Comparison of ENCODE assay signal across 17 cellular contexts in the genomic region with DNA sequence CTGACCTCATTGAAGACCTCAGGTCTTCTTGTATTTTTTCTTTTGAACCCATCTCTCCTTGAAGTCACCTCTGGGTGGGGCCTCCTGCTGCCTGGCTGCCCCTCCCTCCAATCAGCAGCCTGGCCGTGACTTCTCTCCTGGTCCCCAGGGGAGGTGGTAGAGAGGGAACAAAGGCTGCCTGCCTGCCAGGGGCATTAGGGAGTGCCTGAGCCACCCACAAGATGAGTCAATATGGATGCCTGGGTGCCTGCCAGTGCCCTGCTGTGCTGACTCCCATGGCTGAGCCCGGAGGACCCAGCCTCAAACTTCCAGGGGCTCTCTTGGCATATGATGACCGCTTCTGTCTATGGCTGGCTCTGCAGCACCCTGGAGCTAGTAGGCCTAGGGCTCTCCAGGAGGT. TPM values are rescaled to one million over a fixed set of nuclear protein-coding genes. Genes with fewer than 3 reads are reported as not detected.
DNase-seq lines count a peak whose midpoint lies in the region; ATAC-seq and TF ChIP-seq lines count a peak whose summit lies in the region.
"Had no signal": no experiment of that assay in that cellular context is flagged by ENCODE, and none has a peak within 500 bp of the region (broad histone marks: within the 10 kb centered on the region; RNA-seq: fewer than 3 reads in every experiment).

No MANE protein-coding gene starts in this region.

- H3K27ac ChIP-seq in PC-9 (no peak overlapping the region), epithelial cell of prostate (no peak overlapping the region), testis (no peak overlapping the region)
- H3K27ac ChIP-seq: coronary artery, lower lobe of right lung had no signal

- no peak overlapping the region for H2AFZ ChIP-seq in PC-9

- DNase-seq in NCI-H1436 (lab: John Stamatoyannopoulos, UW), result peak; percentile 60
- no peak for DNase-seq in NCI-H1436 treated with DMSO at 0.1 percent for 48 hours (lab: John Stamatoyannopoulos, UW)
- peak; percentile 57 to 79 for DNase-seq in PC-9
- DNase-seq in epithelial cell of prostate (ENCODE audit: low read depth, low spot score), result peak; percentile 39
- DNase-seq in stromal cell of bone marrow (ENCODE audit: low read depth), result peak; percentile 6
- DNase-seq in testis, result no peak
- DNase-seq: activated CD4-positive, alpha-beta T cell treated with anti-CD3 and anti-CD28 coated beads, Interleukin-2, amount 50 U/mL, for 1 hour; activated T-cell treated with anti-CD3 and anti-CD28 coated beads, Interleukin-2, amount 50 U/mL, for 48 hours; esophagus squamous epithelium; lower lobe of right lung; NCI-H1105; NCI-H510A treated with DMSO at 0.1 percent for 48 hours; SHP77 had no signal

- H3K79me2 ChIP-seq in PC-9 (ENCODE audit: low read depth), result no peaks in the 10 kb centered on the region

- H3K4me1 ChIP-seq in PC-9 (replicated peaks; ENCODE audit: insufficient read depth), result peaks cover 6% of the 10 kb centered on the region; the same call in 1 of the 2 replicates
- H3K4me1 ChIP-seq in testis, result peaks cover 3% of the 10 kb centered on the region
- H3K4me1 ChIP-seq: lower lobe of right lung had no signal

- no peaks in the 10 kb centered on the region for H3K9me2 ChIP-seq in PC-9 (ENCODE audit: insufficient read depth)

- no peak for TF ChIP-seq POLR2A in testis (IDR thresholded peaks at IDR 0.05)

- 60 to 84% methylated on average over 1 to 3 of the region's 3 CpGs for WGBS in testis, 2 donors

- no peak for ATAC-seq in HG03439 (IDR thresholded peaks at IDR 0.05; ENCODE audit: unreplicated experiment)
- ATAC-seq in GM19452 (IDR thresholded peaks at IDR 0.05; ENCODE audit: unreplicated experiment), result no peak
- ATAC-seq: lower lobe of right lung had no signal

- CTCF ChIA-PET in PC-9 (lab: Charles Lee), result no interaction called here

- H3K27me3 ChIP-seq in PC-9 (ENCODE audit: insufficient read depth, low read depth) (no peaks in the 10 kb centered on the region), testis (no peaks in the 10 kb centered on the region)
- H3K27me3 ChIP-seq: esophagus squamous epithelium had no signal

- no peaks in the 10 kb centered on the region for H4K20me1 ChIP-seq in PC-9 (ENCODE audit: insufficient read depth)

- TF ChIP-seq CTCF in PC-9 (conservative IDR thresholded peaks at IDR 0.05), result no peak
- no peak for TF ChIP-seq CTCF in testis (IDR thresholded peaks at IDR 0.05)

- no peak overlapping the region for H3K4me2 ChIP-seq in PC-9

- POLR2A ChIA-PET in PC-9 (lab: Charles Lee; ENCODE audit: unreplicated experiment), result no interaction called here

- intact Hi-C loops in PC-9 (cut with micrococcal nuclease; ENCODE audit: unreplicated experiment) (no loop called here), testis (cut with DNase I; ENCODE audit: low total_unique reads) (no loop called here)

- H3K9me3 ChIP-seq in PC-9 (ENCODE audit: insufficient read depth, low read depth), result no peaks in the 10 kb centered on the region
- H3K9me3 ChIP-seq in testis, result no peaks in the 10 kb centered on the region
- H3K9me3 ChIP-seq: esophagus squamous epithelium, lower lobe of right lung had no signal

- H3F3A ChIP-seq in PC-9 (ENCODE audit: insufficient read depth, low read depth), result no peaks in the 10 kb centered on the region

- H3K36me3 ChIP-seq in PC-9 (ENCODE audit: low read depth), result no peaks in the 10 kb centered on the region
- H3K36me3 ChIP-seq in testis (ENCODE audit: low read depth, missing control alignments), result no peaks in the 10 kb centered on the region
- H3K36me3 ChIP-seq: esophagus squamous epithelium, lower lobe of right lung had no signal

- H3K4me3 ChIP-seq in PC-9, result no peak overlapping the region
- no peak overlapping the region for H3K4me3 ChIP-seq in testis
- H3K4me3 ChIP-seq: coronary artery, esophagus squamous epithelium, lower lobe of right lung had no signal

- BruUV-seq in PC-9 (replicated peaks; lab: Mats Ljungman, UMichigan), result no TSS peak

RNA-seq across cellular contexts. Expression of gene CDCP2, which starts 5.3 kb away (rescaled TPM):
- total RNA-seq in PC-9 (2021) (not detected in 2 replicates), testis (under 1 TPM; 0.06 to 0.24 TPM)
- polyA plus RNA-seq in testis (ENCODE audit: insufficient read depth, low read depth, low replicate concordance), result 0.20 TPM
- total RNA-seq: lower lobe of right lung, neural crest cell had no signal

RNA-seq across cellular contexts. Expression of gene CYB5RL, which starts 41.8 kb away (rescaled TPM):
- 6.5 and 6.7 TPM in 2 replicates for total RNA-seq in PC-9 (2021)
- 10 to 100 TPM in 1 of 2 donors, 1 to 10 TPM in 1; 8.7 to 11.5 TPM for total RNA-seq in testis
- 6.3 TPM for polyA plus RNA-seq in testis (ENCODE audit: insufficient read depth, low read depth, low replicate concordance)

RNA-seq across cellular contexts. Expression of gene MRPL37, which starts 41.9 kb away (rescaled TPM):
- total RNA-seq in PC-9 (2021), result 180 and 198 TPM in 2 replicates
- total RNA-seq in testis, result 10 to 100 TPM; 89.1 to 91.4 TPM
- polyA plus RNA-seq in testis (ENCODE audit: insufficient read depth, low read depth, low replicate concordance), result 74.2 TPM

Comparison
In these comparisons a context has a peak if more than half of its experiments do, and no peak if none do; other contexts are left out.
1. DNase-seq: peak in NCI-H1436 (single experiment), PC-9 (2 of 2), epithelial cell of prostate (single experiment) and stromal cell of bone marrow (single experiment); none in NCI-H1436 treated with DMSO at 0.1 percent for 48 hours (single experiment) and testis (single experiment).